In the genomic region with DNA sequence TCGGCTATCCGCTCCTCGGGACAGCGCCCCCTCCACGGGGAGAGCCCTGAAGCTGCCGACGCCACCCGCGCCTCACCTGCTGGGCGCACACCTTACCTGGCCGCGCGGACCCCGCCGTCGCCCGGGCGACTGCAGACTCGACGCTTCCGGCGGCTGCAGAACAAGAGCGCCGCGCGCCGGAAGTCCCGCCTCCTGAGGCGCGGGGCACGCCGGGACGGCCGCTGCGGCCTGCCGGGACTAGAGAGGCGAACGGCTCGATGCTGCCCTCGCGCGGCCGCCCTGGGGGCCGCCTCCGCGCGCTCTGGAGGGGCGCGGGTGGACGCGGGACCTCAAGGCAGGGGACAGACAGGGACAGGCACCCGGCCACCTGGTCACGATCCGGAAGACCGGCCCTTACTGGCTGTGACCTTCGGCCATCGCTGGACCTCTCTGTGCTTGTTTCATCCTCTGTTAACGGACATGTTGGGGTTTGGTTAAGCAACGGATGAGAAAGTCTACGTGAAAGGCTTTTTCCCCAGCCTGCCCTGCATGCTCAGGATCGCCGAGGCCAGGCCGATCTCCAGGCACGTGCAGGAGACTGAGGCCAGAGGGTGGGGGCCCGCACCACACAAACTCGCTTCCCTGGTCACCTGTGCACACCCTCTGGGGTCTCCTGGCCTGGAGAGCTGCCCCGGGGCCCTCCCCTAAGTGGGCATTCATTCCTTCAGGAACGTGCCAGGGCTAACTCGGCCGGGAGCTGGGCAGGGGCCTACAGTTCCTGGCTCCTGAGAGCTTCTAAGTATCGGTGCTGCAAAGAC, we compare ENCODE assay signal across 8 cellular contexts. TPM values are rescaled to one million over a fixed set of nuclear protein-coding genes. Genes with fewer than 3 reads are reported as not detected.
DNase-seq lines count a peak whose midpoint lies in the region; ATAC-seq and TF ChIP-seq lines count a peak whose summit lies in the region.

A gene with protein sequence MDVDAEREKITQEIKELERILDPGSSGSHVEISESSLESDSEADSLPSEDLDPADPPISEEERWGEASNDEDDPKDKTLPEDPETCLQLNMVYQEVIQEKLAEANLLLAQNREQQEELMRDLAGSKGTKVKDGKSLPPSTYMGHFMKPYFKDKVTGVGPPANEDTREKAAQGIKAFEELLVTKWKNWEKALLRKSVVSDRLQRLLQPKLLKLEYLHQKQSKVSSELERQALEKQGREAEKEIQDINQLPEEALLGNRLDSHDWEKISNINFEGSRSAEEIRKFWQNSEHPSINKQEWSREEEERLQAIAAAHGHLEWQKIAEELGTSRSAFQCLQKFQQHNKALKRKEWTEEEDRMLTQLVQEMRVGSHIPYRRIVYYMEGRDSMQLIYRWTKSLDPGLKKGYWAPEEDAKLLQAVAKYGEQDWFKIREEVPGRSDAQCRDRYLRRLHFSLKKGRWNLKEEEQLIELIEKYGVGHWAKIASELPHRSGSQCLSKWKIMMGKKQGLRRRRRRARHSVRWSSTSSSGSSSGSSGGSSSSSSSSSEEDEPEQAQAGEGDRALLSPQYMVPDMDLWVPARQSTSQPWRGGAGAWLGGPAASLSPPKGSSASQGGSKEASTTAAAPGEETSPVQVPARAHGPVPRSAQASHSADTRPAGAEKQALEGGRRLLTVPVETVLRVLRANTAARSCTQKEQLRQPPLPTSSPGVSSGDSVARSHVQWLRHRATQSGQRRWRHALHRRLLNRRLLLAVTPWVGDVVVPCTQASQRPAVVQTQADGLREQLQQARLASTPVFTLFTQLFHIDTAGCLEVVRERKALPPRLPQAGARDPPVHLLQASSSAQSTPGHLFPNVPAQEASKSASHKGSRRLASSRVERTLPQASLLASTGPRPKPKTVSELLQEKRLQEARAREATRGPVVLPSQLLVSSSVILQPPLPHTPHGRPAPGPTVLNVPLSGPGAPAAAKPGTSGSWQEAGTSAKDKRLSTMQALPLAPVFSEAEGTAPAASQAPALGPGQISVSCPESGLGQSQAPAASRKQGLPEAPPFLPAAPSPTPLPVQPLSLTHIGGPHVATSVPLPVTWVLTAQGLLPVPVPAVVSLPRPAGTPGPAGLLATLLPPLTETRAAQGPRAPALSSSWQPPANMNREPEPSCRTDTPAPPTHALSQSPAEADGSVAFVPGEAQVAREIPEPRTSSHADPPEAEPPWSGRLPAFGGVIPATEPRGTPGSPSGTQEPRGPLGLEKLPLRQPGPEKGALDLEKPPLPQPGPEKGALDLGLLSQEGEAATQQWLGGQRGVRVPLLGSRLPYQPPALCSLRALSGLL (N-terminal part only) (minus strand): TSS at position 133 of the 797 bp plus-strand sequence. CDS start 1,742 bp downstream, outside the sequence.

- H3K4me1 Mint-ChIP-seq in activated T-helper 1 cell treated with anti-CD3 and anti-CD28 coated beads, Interleukin-12 subunit alpha, Interleukin-12 subunit beta, Interleukin-2, Interleukin-4 antibody, amounts not matched to agents 30 ng/mL and 10 ng/mL and 1 ng/mL, durations not matched to agents 14 hours and 24 hours and 36 hours (ENCODE audit: low read depth), result peaks cover 40% of the 10 kb centered on the region
- peaks cover 23 to 30% of the 10 kb centered on the region in 2 donors for H3K4me1 Mint-ChIP-seq in natural killer cell
- H3K4me1 Mint-ChIP-seq in stimulated activated naive B cell treated with anti-CD40 and anti-IgM and Interleukin-4, amounts not matched to agents 10 μg/mL and 1 μg/mL and 100 μg/mL, for 72 hours, result peaks cover 43 to 64% of the 10 kb centered on the region in 2 donors

- ATAC-seq in GM21528 (IDR thresholded peaks at IDR 0.05; ENCODE audit: low FRiP score, unreplicated experiment) (peak; percentile 58), natural killer cell (peak; percentile 91 to 94 (median 91))
- peak; percentile 76 to 80 for ATAC-seq in stimulated activated naive B cell treated with anti-CD40 and anti-IgM and Interleukin-4, amounts not matched to agents 10 μg/mL and 1 μg/mL and 100 μg/mL, for 72 hours (replicated peaks)

- DNase-seq in DMS 273 (lab: John Stamatoyannopoulos, UW; ENCODE audit: unreplicated experiment) (peak; percentile 95), KG1 (lab: John Stamatoyannopoulos, UW) (peak; percentile 94), RPMI7951 (ENCODE audit: low read depth) (peak; percentile 79), fibroblast of pulmonary artery (ENCODE audit: low read depth) (peak; percentile 86), natural killer cell (peak; percentile 88)
- DNase-seq in activated T-helper 1 cell treated with anti-CD3 and anti-CD28 coated beads, Interleukin-12 subunit alpha, Interleukin-12 subunit beta, Interleukin-2, Interleukin-4 antibody, amounts not matched to agents 30 ng/mL and 10 ng/mL and 1 ng/mL, durations not matched to agents 14 hours and 24 hours and 36 hours (ENCODE audit: low spot score), result peak; percentile 86
- peak; percentile 84 for DNase-seq in stimulated activated naive B cell treated with anti-CD40 and anti-IgM and Interleukin-4, amounts not matched to agents 10 μg/mL and 1 μg/mL and 100 μg/mL, for 72 hours

- peaks cover 48% of the 10 kb centered on the region for H3K36me3 Mint-ChIP-seq in activated T-helper 1 cell treated with anti-CD3 and anti-CD28 coated beads, Interleukin-12 subunit alpha, Interleukin-12 subunit beta, Interleukin-2, Interleukin-4 antibody, amounts not matched to agents 30 ng/mL and 10 ng/mL and 1 ng/mL, durations not matched to agents 14 hours and 24 hours and 36 hours (ENCODE audit: low read depth)
- H3K36me3 Mint-ChIP-seq in natural killer cell, result no peaks in the 10 kb centered on the region
- H3K36me3 Mint-ChIP-seq in stimulated activated naive B cell treated with anti-CD40 and anti-IgM and Interleukin-4, amounts not matched to agents 10 μg/mL and 1 μg/mL and 100 μg/mL, for 72 hours, result peaks cover 45 to 76% of the 10 kb centered on the region in 2 donors

- peak within 1 kb of the TSS; percentile 76 for H3K27ac Mint-ChIP-seq in activated T-helper 1 cell treated with anti-CD3 and anti-CD28 coated beads, Interleukin-12 subunit alpha, Interleukin-12 subunit beta, Interleukin-2, Interleukin-4 antibody, amounts not matched to agents 30 ng/mL and 10 ng/mL and 1 ng/mL, durations not matched to agents 14 hours and 24 hours and 36 hours
- H3K27ac Mint-ChIP-seq in natural killer cell, result peak within 1 kb of the TSS; percentile 57 to 72
- H3K27ac Mint-ChIP-seq in stimulated activated naive B cell treated with anti-CD40 and anti-IgM and Interleukin-4, amounts not matched to agents 10 μg/mL and 1 μg/mL and 100 μg/mL, for 72 hours, result peak within 1 kb of the TSS; percentile 97

- TF ChIP-seq CTCF in fibroblast of pulmonary artery (IDR thresholded peaks at IDR 0.05; ENCODE audit: low read length, missing control alignments), result peak; percentile 32
- TF ChIP-seq CTCF in natural killer cell (IDR thresholded peaks at IDR 0.05), result peak; percentile 93

- no peaks in the 10 kb centered on the region for H3K27me3 Mint-ChIP-seq in activated T-helper 1 cell treated with anti-CD3 and anti-CD28 coated beads, Interleukin-12 subunit alpha, Interleukin-12 subunit beta, Interleukin-2, Interleukin-4 antibody, amounts not matched to agents 30 ng/mL and 10 ng/mL and 1 ng/mL, durations not matched to agents 14 hours and 24 hours and 36 hours (ENCODE audit: insufficient read depth)
- no peaks in the 10 kb centered on the region for H3K27me3 Mint-ChIP-seq in natural killer cell (ENCODE audit: low read depth in 2 of 2)
- H3K27me3 Mint-ChIP-seq in stimulated activated naive B cell treated with anti-CD40 and anti-IgM and Interleukin-4, amounts not matched to agents 10 μg/mL and 1 μg/mL and 100 μg/mL, for 72 hours, result no peaks in the 10 kb centered on the region

- peak within 1 kb of the TSS; percentile 91 for H3K4me3 Mint-ChIP-seq in activated T-helper 1 cell treated with anti-CD3 and anti-CD28 coated beads, Interleukin-12 subunit alpha, Interleukin-12 subunit beta, Interleukin-2, Interleukin-4 antibody, amounts not matched to agents 30 ng/mL and 10 ng/mL and 1 ng/mL, durations not matched to agents 14 hours and 24 hours and 36 hours
- peak within 1 kb of the TSS; percentile 84 for H3K4me3 Mint-ChIP-seq in natural killer cell
- H3K4me3 Mint-ChIP-seq in stimulated activated naive B cell treated with anti-CD40 and anti-IgM and Interleukin-4, amounts not matched to agents 10 μg/mL and 1 μg/mL and 100 μg/mL, for 72 hours, result peak within 1 kb of the TSS; percentile 93 to 95

- intact Hi-C loops in activated T-helper 1 cell treated with anti-CD3 and anti-CD28 coated beads, Interleukin-12 subunit alpha, Interleukin-12 subunit beta, Interleukin-2, Interleukin-4 antibody, amounts not matched to agents 30 ng/mL and 10 ng/mL and 1 ng/mL, durations not matched to agents 14 hours and 24 hours and 36 hours (cut with micrococcal nuclease), result loop anchor here (1.0 to 5.0 kb wide), 8 partner anchors 10 to 493 kb away; partner anchors contain the start of genes CAMSAP1, DNLZ, ENTR1 and PMPCA
- intact Hi-C loops in natural killer cell (cut with micrococcal nuclease), result loop anchor here (1.0 to 10.0 kb wide), 2 partner anchors 10 to 85 kb away; partner anchors contain the start of genes ENTR1 and PMPCA

- no peaks in the 10 kb centered on the region for H3K9me3 Mint-ChIP-seq in activated T-helper 1 cell treated with anti-CD3 and anti-CD28 coated beads, Interleukin-12 subunit alpha, Interleukin-12 subunit beta, Interleukin-2, Interleukin-4 antibody, amounts not matched to agents 30 ng/mL and 10 ng/mL and 1 ng/mL, durations not matched to agents 14 hours and 24 hours and 36 hours
- no peaks in the 10 kb centered on the region for H3K9me3 Mint-ChIP-seq in natural killer cell
- H3K9me3 Mint-ChIP-seq in stimulated activated naive B cell treated with anti-CD40 and anti-IgM and Interleukin-4, amounts not matched to agents 10 μg/mL and 1 μg/mL and 100 μg/mL, for 72 hours, result no peaks in the 10 kb centered on the region

- H3K4me3 ChIP-seq in fibroblast of pulmonary artery (replicated peaks; ENCODE audit: low read depth, low read length), result peak within 1 kb of the TSS; percentile 76

RNA-seq across cellular contexts. Expression of the gene that starts here (rescaled TPM):
- total RNA-seq in RPMI7951 (2014; rRNA removed; shearing (Covaris generic)), result 4.6 and 4.9 TPM in 2 replicates
- total RNA-seq in activated T-helper 1 cell treated with anti-CD3 and anti-CD28 coated beads, Interleukin-12 subunit alpha, Interleukin-12 subunit beta, Interleukin-2, Interleukin-4 antibody, amounts not matched to agents 30 ng/mL and 10 ng/mL and 1 ng/mL, durations not matched to agents 14 hours and 24 hours and 36 hours, result 26.7 TPM in 2 replicates
- total RNA-seq in natural killer cell, result 10 to 100 TPM in 1 of 3 donors, 1 to 10 TPM in 2; 9.0 to 11.3 (median 9.4) TPM

Comparison
In these comparisons a context has a peak if more than half of its experiments do, and no peak if none do; other contexts are left out.
1. Peak in every context shown above with its lines: DNase-seq, ATAC-seq and H3K4me3 ChIP-seq.